ENCODE assay signal across 1 cellular context in the genomic region with DNA sequence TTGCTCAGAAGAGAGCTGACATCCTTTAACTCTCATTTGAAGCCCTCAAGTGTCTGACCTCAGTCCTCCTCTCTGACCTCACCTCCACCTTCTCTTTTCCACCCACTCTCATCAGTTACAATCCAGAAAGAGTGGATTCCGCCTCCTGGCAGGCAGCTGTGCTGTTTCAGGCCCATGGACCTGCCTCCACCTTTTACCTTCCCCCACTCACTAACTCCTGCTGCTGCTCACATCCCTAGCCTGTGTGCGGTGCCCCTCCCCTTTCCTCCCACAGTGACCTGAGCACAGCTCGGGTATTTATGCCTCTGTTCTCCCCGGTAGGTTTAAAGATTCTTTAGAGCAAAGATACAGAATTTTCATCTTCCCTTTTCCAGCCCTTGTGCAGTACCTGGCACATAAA.
A peak's percentile ranks its signal among the peaks of the same experiment; 100 is the strongest.
TF ChIP-seq lines count a peak whose summit lies in the region.

No MANE protein-coding gene starts in this region.

TF ChIP-seq in HEK293, 187 proteins besides CTCF, POLR2A, EP300 and RAD21 (continued from another document):
- TF ChIP-seq ZNF645 (tag by site-specific recombination; IDR thresholded peaks at IDR 0.05), result no peak
- no peak for TF ChIP-seq ZNF521 (tag by site-specific recombination; IDR thresholded peaks at IDR 0.05)
- TF ChIP-seq ZNF211 (tag by site-specific recombination; IDR thresholded peaks at IDR 0.05; ENCODE audit: low read depth), result no peak
- TF ChIP-seq ZSCAN23 (tag by site-specific recombination; IDR thresholded peaks at IDR 0.05), result no peak
- peak; percentile 97 for TF ChIP-seq EGR2 (tag by site-specific recombination; IDR thresholded peaks at IDR 0.05; ENCODE audit: low read depth)
- TF ChIP-seq SALL2 (tag by site-specific recombination; IDR thresholded peaks at IDR 0.05; ENCODE audit: borderline replicate concordance), result no peak
- no peak for TF ChIP-seq ZNF155 (tag by site-specific recombination; IDR thresholded peaks at IDR 0.05)
- TF ChIP-seq, protein P1, sequence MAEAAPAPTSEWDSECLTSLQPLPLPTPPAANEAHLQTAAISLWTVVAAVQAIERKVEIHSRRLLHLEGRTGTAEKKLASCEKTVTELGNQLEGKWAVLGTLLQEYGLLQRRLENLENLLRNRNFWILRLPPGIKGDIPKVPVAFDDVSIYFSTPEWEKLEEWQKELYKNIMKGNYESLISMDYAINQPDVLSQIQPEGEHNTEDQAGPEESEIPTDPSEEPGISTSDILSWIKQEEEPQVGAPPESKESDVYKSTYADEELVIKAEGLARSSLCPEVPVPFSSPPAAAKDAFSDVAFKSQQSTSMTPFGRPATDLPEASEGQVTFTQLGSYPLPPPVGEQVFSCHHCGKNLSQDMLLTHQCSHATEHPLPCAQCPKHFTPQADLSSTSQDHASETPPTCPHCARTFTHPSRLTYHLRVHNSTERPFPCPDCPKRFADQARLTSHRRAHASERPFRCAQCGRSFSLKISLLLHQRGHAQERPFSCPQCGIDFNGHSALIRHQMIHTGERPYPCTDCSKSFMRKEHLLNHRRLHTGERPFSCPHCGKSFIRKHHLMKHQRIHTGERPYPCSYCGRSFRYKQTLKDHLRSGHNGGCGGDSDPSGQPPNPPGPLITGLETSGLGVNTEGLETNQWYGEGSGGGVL (tag by site-specific recombination; IDR thresholded peaks at IDR 0.05), result no peak
- no peak for TF ChIP-seq ZNF76 (tag by site-specific recombination; IDR thresholded peaks at IDR 0.05; ENCODE audit: borderline replicate concordance, low read depth)
- no peak for TF ChIP-seq ZNF701 (tag by site-specific recombination; IDR thresholded peaks at IDR 0.05)
- no peak for TF ChIP-seq ZNF274 (IDR thresholded peaks at IDR 0.05; ENCODE audit: low read length)
- TF ChIP-seq ZNF274 (tag by site-specific recombination; IDR thresholded peaks at IDR 0.05; ENCODE audit: borderline replicate concordance), result no peak
- no peak for TF ChIP-seq ZNF514 (tag by site-specific recombination; IDR thresholded peaks at IDR 0.05)
- TF ChIP-seq ZNF555 (tag by site-specific recombination; conservative IDR thresholded peaks at IDR 0.05), result no peak
- TF ChIP-seq ZNF157 (tag by site-specific recombination; IDR thresholded peaks at IDR 0.05), result no peak
